ENCODE assay signal across 8 cellular contexts in the genomic region with DNA sequence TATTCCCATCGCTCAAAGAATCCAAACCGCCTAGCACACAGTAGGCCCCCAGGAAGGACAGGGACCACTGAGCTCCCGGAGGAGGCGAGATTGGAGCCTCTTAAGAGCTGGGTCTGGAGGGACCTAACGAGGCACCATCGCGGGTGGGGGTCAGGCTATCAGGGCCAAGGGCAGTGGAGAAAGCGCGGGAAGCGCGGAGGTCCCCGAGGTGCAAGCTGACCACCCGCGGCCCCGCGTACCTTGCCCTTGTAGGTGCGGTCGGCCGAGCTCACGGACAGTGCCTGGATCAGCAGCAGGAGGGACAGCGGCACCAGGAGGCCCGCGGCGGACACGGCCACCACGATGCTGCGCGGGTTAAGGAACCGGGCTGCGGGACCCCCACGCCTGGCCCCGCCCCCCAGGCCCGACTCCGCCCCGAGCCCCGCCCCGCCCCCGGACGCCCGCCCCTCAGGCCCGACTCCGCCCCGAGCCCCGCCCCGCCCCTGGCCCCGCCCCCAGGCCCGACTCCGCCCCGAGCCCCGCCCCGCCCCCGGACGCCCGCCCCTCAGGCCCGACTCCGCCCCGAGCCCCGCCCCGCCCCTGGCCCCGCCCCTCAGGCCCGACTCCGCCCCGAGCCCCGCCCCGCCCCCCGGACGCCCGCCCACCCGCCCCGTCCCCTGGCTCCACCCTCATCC. TPM values are rescaled to one million over a fixed set of nuclear protein-coding genes. Genes with fewer than 3 reads are reported as not detected.
DNase-seq lines count a peak whose midpoint lies in the region; ATAC-seq, FAIRE-seq and TF ChIP-seq lines count a peak whose summit lies in the region.

No MANE protein-coding gene starts in this region.

- FAIRE-seq in H54 (lab: Jason Lieb, UNC), result no peak

- DNase-seq in activated CD4-positive, alpha-beta T cell treated with anti-CD3 and anti-CD28 coated beads, Interleukin-2, amount 10 ng/mL, durations not matched to agents 24 days and 14 days, result peak; percentile 76
- DNase-seq in activated CD4-positive, alpha-beta T cell treated with anti-CD3 and anti-CD28 coated beads, Interleukin-2, amount 50 U/mL, for 4 hours, result no peak
- no peak for DNase-seq in stomach
- DNase-seq in putamen (ENCODE audit: low spot score), result no peak
- DNase-seq in H54 (ENCODE audit: insufficient read length, low spot score), result no peak

- peak overlapping the region; percentile 82 for H3K4me3 Mint-ChIP-seq in activated CD4-positive, alpha-beta T cell treated with anti-CD3 and anti-CD28 coated beads, Interleukin-2, amount 10 ng/mL, durations not matched to agents 24 days and 14 days
- H3K4me3 Mint-ChIP-seq in activated naive CD8-positive, alpha-beta T cell, result peak overlapping the region; percentile 83

- intact Hi-C loops in activated CD4-positive, alpha-beta T cell treated with anti-CD3 and anti-CD28 coated beads, Interleukin-2, amount 10 ng/mL, durations not matched to agents 24 days and 14 days (cut with micrococcal nuclease), result loop anchor here (5.0 kb wide), 1 partner anchor 295 kb away; the partner anchor contains the start of gene RNF168
- intact Hi-C loops in stomach (cut with DNase I; ENCODE audit: low total_unique reads), result no loop called here

- H3K4me1 ChIP-seq in iPS-18a (ENCODE audit: control insufficient read depth, low read depth, low read length) (peaks cover 3% of the 10 kb centered on the region), stomach (peaks cover 0 to 26% (median 8%) of the 10 kb centered on the region in 4 donors)

- H3K27me3 Mint-ChIP-seq in activated CD4-positive, alpha-beta T cell treated with anti-CD3 and anti-CD28 coated beads, Interleukin-2, amount 10 ng/mL, durations not matched to agents 24 days and 14 days, result peaks cover 30% of the 10 kb centered on the region
- H3K27me3 Mint-ChIP-seq in activated naive CD8-positive, alpha-beta T cell, result no peaks in the 10 kb centered on the region

- TF ChIP-seq CTCF in stomach (IDR thresholded peaks at IDR 0.05), result no peak

- H3K9ac ChIP-seq in iPS-18a (ENCODE audit: low read length), result no peak overlapping the region

- H3K27ac ChIP-seq in iPS-18a (ENCODE audit: low read length) (no peak overlapping the region), stomach (no peak overlapping the region)

- no peaks in the 10 kb centered on the region for H3K36me3 Mint-ChIP-seq in activated CD4-positive, alpha-beta T cell treated with anti-CD3 and anti-CD28 coated beads, Interleukin-2, amount 10 ng/mL, durations not matched to agents 24 days and 14 days (ENCODE audit: low read depth)
- no peaks in the 10 kb centered on the region for H3K36me3 Mint-ChIP-seq in activated naive CD8-positive, alpha-beta T cell

- TF ChIP-seq POLR2A in stomach (IDR thresholded peaks at IDR 0.05) (no peak), H54 (IDR thresholded peaks at IDR 0.05; ENCODE audit: low read depth, low read length) (no peak)

- H3K9me3 ChIP-seq in iPS-18a (ENCODE audit: control insufficient read depth, low read depth, low read length) (no peaks in the 10 kb centered on the region), stomach (peaks cover 0 to 4% (median 0%) of the 10 kb centered on the region in 4 donors)

- no peak for ATAC-seq in GM21526 (IDR thresholded peaks at IDR 0.05; ENCODE audit: low FRiP score, unreplicated experiment)

- 15 to 32% (median 20%) methylated on average over 20 to 35 of the region's 70 CpGs for WGBS in stomach, 5 donors

- TF ChIP-seq EP300 in stomach (IDR thresholded peaks at IDR 0.05), result no peak

- H3K27me3 ChIP-seq in iPS-18a (ENCODE audit: control insufficient read depth, insufficient read depth, low read length) (peaks cover 13% of the 10 kb centered on the region), stomach (peaks cover 0 to 31% (median 3%) of the 10 kb centered on the region in 3 donors)

- no peaks in the 10 kb centered on the region for H3K36me3 ChIP-seq in iPS-18a (ENCODE audit: control insufficient read depth, low read depth, low read length)
- H3K36me3 ChIP-seq in stomach, result no peaks in the 10 kb centered on the region

- peaks cover 16% of the 10 kb centered on the region for H3K4me1 Mint-ChIP-seq in activated CD4-positive, alpha-beta T cell treated with anti-CD3 and anti-CD28 coated beads, Interleukin-2, amount 10 ng/mL, durations not matched to agents 24 days and 14 days
- peaks cover 11% of the 10 kb centered on the region for H3K4me1 Mint-ChIP-seq in activated naive CD8-positive, alpha-beta T cell (ENCODE audit: low read depth)

- H3K4me3 ChIP-seq in iPS-18a (ENCODE audit: low read length) (peak overlapping the region; percentile 79), stomach (peak overlapping the region; percentile 38 to 49 (median 44))

- peak overlapping the region; percentile 20 for H3K27ac Mint-ChIP-seq in activated CD4-positive, alpha-beta T cell treated with anti-CD3 and anti-CD28 coated beads, Interleukin-2, amount 10 ng/mL, durations not matched to agents 24 days and 14 days
- H3K27ac Mint-ChIP-seq in activated naive CD8-positive, alpha-beta T cell, result no peak overlapping the region

- H3K9me3 Mint-ChIP-seq in activated CD4-positive, alpha-beta T cell treated with anti-CD3 and anti-CD28 coated beads, Interleukin-2, amount 10 ng/mL, durations not matched to agents 24 days and 14 days, result no peaks in the 10 kb centered on the region
- H3K9me3 Mint-ChIP-seq in activated naive CD8-positive, alpha-beta T cell (ENCODE audit: low read depth), result no peaks in the 10 kb centered on the region

RNA-seq across cellular contexts. Expression of gene ZDHHC19, which starts 3.9 kb away (rescaled TPM):
- total RNA-seq in activated CD4-positive, alpha-beta T cell treated with anti-CD3 and anti-CD28 coated beads, Interleukin-2, amount 10 ng/mL, durations not matched to agents 24 days and 14 days, result not detected in 2 replicates
- total RNA-seq in stomach, result not detected
- polyA plus RNA-seq in stomach, result 1 to 10 TPM in 1 of 3 donors, under 1 TPM in 1, not detected in 1; 0.38 to 2.7 TPM

RNA-seq across cellular contexts. Expression of gene SLC51A, which starts 9.0 kb away (rescaled TPM):
- not detected in 2 replicates for total RNA-seq in activated CD4-positive, alpha-beta T cell treated with anti-CD3 and anti-CD28 coated beads, Interleukin-2, amount 10 ng/mL, durations not matched to agents 24 days and 14 days
- total RNA-seq in stomach, result under 1 TPM in 1 of 5 donors, not detected in 4; 0.92 TPM
- polyA plus RNA-seq in stomach, result under 1 TPM in 1 of 3 donors, not detected in 2; 0.43 TPM
